Comparison of ENCODE assay signal across 23 cellular contexts in the genomic region with DNA sequence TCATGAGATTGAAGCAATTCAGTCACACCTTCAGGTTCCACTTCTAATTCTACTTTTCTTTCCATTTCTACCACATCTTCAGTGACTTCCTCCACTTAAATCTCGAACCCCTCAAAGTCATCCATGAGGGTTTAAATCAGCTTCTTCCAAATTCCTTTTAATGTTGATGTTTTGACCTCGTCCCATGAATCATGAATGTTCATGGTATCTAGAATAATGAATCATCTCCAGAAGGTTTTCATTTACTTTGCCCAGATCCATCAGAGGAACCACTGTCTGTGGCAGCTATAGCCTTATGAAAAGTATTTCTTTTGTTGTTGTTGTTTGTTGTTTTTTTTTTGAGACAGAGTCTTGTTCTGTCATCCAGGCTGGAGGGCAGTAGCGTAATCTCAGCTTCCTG. TPM values are rescaled to one million over a fixed set of nuclear protein-coding genes. Genes with fewer than 3 reads are reported as not detected.
"Had no signal": no experiment of that assay in that cellular context is flagged by ENCODE, and none has a peak within 500 bp of the region (broad histone marks: within the 10 kb centered on the region; RNA-seq: fewer than 3 reads in every experiment).

No MANE protein-coding gene starts in this region.

- H3K27ac Mint-ChIP-seq: activated CD4-positive, alpha-beta T cell treated with anti-CD3 and anti-CD28 coated beads, Interleukin-2, amount 10 ng/mL, durations not matched to agents 24 days and 14 days; activated naive CD8-positive, alpha-beta T cell treated with anti-CD3 and anti-CD28 coated beads, Interleukin-2, amount 10 ng/mL, durations not matched to agents 7 days and 5 days; dendritic cell treated with granulocyte-macrophage colony-stimulating factor and Interleukin-4, amounts not matched to agents 40 ng/mL and 50 ng/mL, for 4 days; naive thymus-derived CD8-positive, alpha-beta T cell; type B pancreatic cell had no signal

- H3K27ac ChIP-seq: breast epithelium, left lung, neutrophil, parathyroid adenoma, suprapubic skin had no signal

- DNase-seq: activated CD4-positive, CD25-positive, alpha-beta regulatory T cell; activated CD8-positive, alpha-beta memory T cell treated with anti-CD3 and anti-CD28 coated beads for 24 hours; activated gamma-delta T cell treated with Interleukin-2 at 50 U/mL for 16 hours; activated naive CD8-positive, alpha-beta T cell treated with anti-CD3 and anti-CD28 coated beads, Interleukin-2, amount 10 ng/mL, durations not matched to agents 7 days and 5 days; anterior cingulate cortex; cerebellar nuclear complex; effector memory CD4-positive, alpha-beta T cell; kidney; left lung; naive thymus-derived CD8-positive, alpha-beta T cell; right cardiac atrium; small intestine; stimulated activated CD4-positive, alpha-beta T cell treated with anti-CD3 and anti-CD28 coated beads, Interleukin-4, amount 100 ng/mL, for 24 hours; stimulated activated naive CD4-positive, alpha-beta T cell; T-helper 2 cell had no signal

- FAIRE-seq: kidney, small intestine, TTC549 had no signal

- H3K4me1 ChIP-seq: breast epithelium, left lung, parathyroid adenoma, suprapubic skin had no signal

- H3K27me3 Mint-ChIP-seq: activated CD4-positive, alpha-beta T cell treated with anti-CD3 and anti-CD28 coated beads, Interleukin-2, amount 10 ng/mL, durations not matched to agents 24 days and 14 days; activated naive CD8-positive, alpha-beta T cell treated with anti-CD3 and anti-CD28 coated beads, Interleukin-2, amount 10 ng/mL, durations not matched to agents 7 days and 5 days; dendritic cell treated with granulocyte-macrophage colony-stimulating factor and Interleukin-4, amounts not matched to agents 40 ng/mL and 50 ng/mL, for 4 days; naive thymus-derived CD8-positive, alpha-beta T cell; type B pancreatic cell had no signal

- H3K36me3 ChIP-seq: breast epithelium, neutrophil had no signal

- H2AFZ ChIP-seq: parathyroid adenoma had no signal

- H3K79me2 ChIP-seq: parathyroid adenoma had no signal

- H3K4me3 Mint-ChIP-seq: activated CD4-positive, alpha-beta T cell treated with anti-CD3 and anti-CD28 coated beads, Interleukin-2, amount 10 ng/mL, durations not matched to agents 24 days and 14 days; activated naive CD8-positive, alpha-beta T cell treated with anti-CD3 and anti-CD28 coated beads, Interleukin-2, amount 10 ng/mL, durations not matched to agents 7 days and 5 days; dendritic cell treated with granulocyte-macrophage colony-stimulating factor and Interleukin-4, amounts not matched to agents 40 ng/mL and 50 ng/mL, for 4 days; naive thymus-derived CD8-positive, alpha-beta T cell; type B pancreatic cell had no signal

- H3K9me3 ChIP-seq: breast epithelium, left lung, neutrophil, suprapubic skin had no signal

- H3K9me3 Mint-ChIP-seq: activated naive CD8-positive, alpha-beta T cell treated with anti-CD3 and anti-CD28 coated beads, Interleukin-2, amount 10 ng/mL, durations not matched to agents 7 days and 5 days; dendritic cell treated with granulocyte-macrophage colony-stimulating factor and Interleukin-4, amounts not matched to agents 40 ng/mL and 50 ng/mL, for 4 days; naive thymus-derived CD8-positive, alpha-beta T cell; type B pancreatic cell had no signal

- H3K27me3 ChIP-seq: breast epithelium, left lung, neutrophil, suprapubic skin had no signal

- H3K4me1 Mint-ChIP-seq: activated naive CD8-positive, alpha-beta T cell treated with anti-CD3 and anti-CD28 coated beads, Interleukin-2, amount 10 ng/mL, durations not matched to agents 7 days and 5 days had no signal

- H3K9ac ChIP-seq: parathyroid adenoma had no signal

- H3K4me3 ChIP-seq: breast epithelium, left lung, suprapubic skin had no signal

- ATAC-seq: left lung; naive thymus-derived CD8-positive, alpha-beta T cell; right cardiac atrium had no signal

RNA-seq across cellular contexts. Expression of a gene that starts 57.2 kb away (rescaled TPM):
- total RNA-seq: naive thymus-derived CD8-positive, alpha-beta T cell had no signal
